8 cellular contexts compared by ENCODE assay signal in the genomic region with DNA sequence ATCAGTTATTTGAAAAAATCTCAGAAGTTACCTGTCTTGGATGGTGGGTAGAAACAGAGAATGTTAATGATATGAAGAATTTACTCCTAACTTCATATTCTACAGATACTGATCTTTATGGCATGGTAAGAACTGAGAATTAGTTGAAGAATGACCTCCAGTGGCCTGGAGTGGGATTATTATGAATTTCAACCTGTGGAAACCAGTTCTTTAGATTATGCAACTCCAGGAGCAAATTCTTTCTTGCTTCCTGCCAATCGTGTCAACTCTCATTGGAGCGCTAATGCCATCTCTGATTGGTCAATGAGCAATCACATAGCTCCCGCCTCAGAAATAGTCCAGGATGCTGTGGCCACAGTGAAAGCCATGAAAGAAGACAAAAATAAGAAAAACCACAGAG. TPM values are rescaled to one million over a fixed set of nuclear protein-coding genes. Genes with fewer than 3 reads are reported as not detected.
DNase-seq lines count a peak whose midpoint lies in the region; ATAC-seq, FAIRE-seq and TF ChIP-seq lines count a peak whose summit lies in the region.

No MANE protein-coding gene starts in this region.

- TF ChIP-seq CTCF in epithelial cell of esophagus (IDR thresholded peaks at IDR 0.05; ENCODE audit: insufficient read depth, low read depth, low read length, missing control alignments): peak; percentile 31

- no peak for ATAC-seq in HG03442 (IDR thresholded peaks at IDR 0.05; ENCODE audit: unreplicated experiment)
- ATAC-seq in GM18907 (IDR thresholded peaks at IDR 0.05; ENCODE audit: unreplicated experiment): no peak

- H3K4me3 ChIP-seq in epithelial cell of esophagus (ENCODE audit: low read length): no peak overlapping the region

- TF ChIP-seq POLR2A in GM12891 (IDR thresholded peaks at IDR 0.05; ENCODE audit: low read depth, low read length): no peak

- peak; percentile 69 for FAIRE-seq in GM12891 (lab: Jason Lieb, UNC)

- DNase-seq in A172 (ENCODE audit: low spot score) (peak; percentile 67), GM12891 (ENCODE audit: insufficient read length, low spot score) (no peak), NCI-H748 treated with DMSO at 0.1 percent for 48 hours (lab: John Stamatoyannopoulos, UW) (peak; percentile 32), epithelial cell of esophagus (ENCODE audit: low read depth) (peak; percentile 84), superior temporal gyrus (ENCODE audit: extremely low spot score) (peak; percentile 31)
- no peak for DNase-seq in activated CD4-positive, alpha-beta T cell treated with anti-CD3 and anti-CD28 coated beads for 4 hours

TF ChIP-seq in GM12891, 5 proteins besides CTCF, POLR2A, EP300 and RAD21:
- TF ChIP-seq PAX5 (IDR thresholded peaks at IDR 0.05; ENCODE audit: insufficient read depth, low read length, severe bottlenecking) (no peak), POU2F2 (IDR thresholded peaks at IDR 0.05; ENCODE audit: low read depth, low read length) (no peak), TAF1 (IDR thresholded peaks at IDR 0.05; ENCODE audit: low read depth, low read length) (no peak), SPI1 (IDR thresholded peaks at IDR 0.05; ENCODE audit: low read depth, low read length) (no peak), POLR2AphosphoS5 (IDR thresholded peaks at IDR 0.05; ENCODE audit: low read depth, low read length) (no peak)

RNA-seq across cellular contexts. Expression of gene LYRM2, which starts 40.6 kb away (rescaled TPM):
- total RNA-seq in A172 (2014; rRNA removed; shearing (Covaris generic)): 38.3 and 40.4 TPM in 2 replicates
- 21.5 TPM for polyA plus RNA-seq in GM12891 (2012; ENCODE audit: low read depth, missing spikeins)

Comparison
In these comparisons a context has a peak if more than half of its experiments do, and no peak if none do; other contexts are left out.
1. DNase-seq: peak in A172 (single experiment), NCI-H748 treated with DMSO at 0.1 percent for 48 hours (single experiment), epithelial cell of esophagus (single experiment) and superior temporal gyrus (single experiment); none in GM12891 (single experiment) and activated CD4-positive, alpha-beta T cell treated with anti-CD3 and anti-CD28 coated beads for 4 hours (0 of 2).